24 cellular contexts compared by ENCODE assay signal in genomic region chr3:29514170-29514569, GRCh38.
DNase-seq lines count a peak whose midpoint lies in the region; ATAC-seq, FAIRE-seq and TF ChIP-seq lines count a peak whose summit lies in the region.
"Had no signal": no experiment of that assay in that cellular context is flagged by ENCODE, and none has a peak within 500 bp of the region (broad histone marks: within the 10 kb centered on the region; RNA-seq: fewer than 3 reads in every experiment).

No MANE protein-coding gene starts in this region.

- H3K36me3 Mint-ChIP-seq in activated CD4-positive, alpha-beta memory T cell treated with anti-CD3 and anti-CD28 coated beads, Interleukin-2, amount 10 ng/mL, durations not matched to agents 7 days and 5 days (ENCODE audit: low read depth): no peaks in the 10 kb centered on the region
- H3K36me3 Mint-ChIP-seq: stimulated activated memory B cell treated with anti-CD40 and anti-IgM and Interleukin-4, amounts not matched to agents 10 μg/mL and 1 μg/mL and 100 μg/mL, for 72 hours had no signal

- no peak overlapping the region for H3K27ac Mint-ChIP-seq in activated CD4-positive, alpha-beta memory T cell treated with anti-CD3 and anti-CD28 coated beads, Interleukin-2, amount 10 ng/mL, durations not matched to agents 7 days and 5 days
- H3K27ac Mint-ChIP-seq: dendritic cell treated with granulocyte-macrophage colony-stimulating factor and Interleukin-4, amounts not matched to agents 40 ng/mL and 50 ng/mL, for 4 days; stimulated activated memory B cell treated with anti-CD40 and anti-IgM and Interleukin-4, amounts not matched to agents 10 μg/mL and 1 μg/mL and 100 μg/mL, for 72 hours had no signal

- 12 to 27% methylated on average over 3 of the region's 3 CpGs for WGBS in tibial nerve, 2 donors
- 42 to 49% methylated on average over 3 of the region's 3 CpGs for WGBS in pancreas, 2 donors

- H3K9me3 Mint-ChIP-seq in activated CD4-positive, alpha-beta memory T cell treated with anti-CD3 and anti-CD28 coated beads, Interleukin-2, amount 10 ng/mL, durations not matched to agents 7 days and 5 days: no peaks in the 10 kb centered on the region
- H3K9me3 Mint-ChIP-seq: dendritic cell treated with granulocyte-macrophage colony-stimulating factor and Interleukin-4, amounts not matched to agents 40 ng/mL and 50 ng/mL, for 4 days had no signal

- H3K36me3 ChIP-seq in tibial nerve (no peaks in the 10 kb centered on the region), pancreas (no peaks in the 10 kb centered on the region)
- H3K36me3 ChIP-seq: left lung had no signal

- H3K4me1 ChIP-seq in tibial nerve (peaks cover 0 to 54% (median 30%) of the 10 kb centered on the region in 4 donors), pancreas (no peaks in the 10 kb centered on the region)

- intact Hi-C loops in left ventricle myocardium superior (cut with micrococcal nuclease): no loop called here
- intact Hi-C loops in pancreas (cut with DNase I): no loop called here

- H3K4me3 ChIP-seq in coronary artery: peak overlapping the region; percentile 54
- H3K4me3 ChIP-seq in tibial nerve: no peak overlapping the region
- no peak overlapping the region for H3K4me3 ChIP-seq in pancreas
- H3K4me3 ChIP-seq: left lung, PC-9 had no signal

- ATAC-seq in left ventricle myocardium superior (peak; percentile 81), pancreas (no peak), GM21576 (IDR thresholded peaks at IDR 0.05; ENCODE audit: unreplicated experiment) (no peak)
- ATAC-seq: stimulated activated memory B cell treated with anti-CD40 and anti-IgM and Interleukin-4, amounts not matched to agents 10 μg/mL and 1 μg/mL and 100 μg/mL, for 72 hours had no signal

- H3K4me1 Mint-ChIP-seq in activated CD4-positive, alpha-beta memory T cell treated with anti-CD3 and anti-CD28 coated beads, Interleukin-2, amount 10 ng/mL, durations not matched to agents 7 days and 5 days: no peaks in the 10 kb centered on the region
- H3K4me1 Mint-ChIP-seq: stimulated activated memory B cell treated with anti-CD40 and anti-IgM and Interleukin-4, amounts not matched to agents 10 μg/mL and 1 μg/mL and 100 μg/mL, for 72 hours had no signal

- peak in 1 of 2 donors; percentile 64 for TF ChIP-seq EP300 in tibial nerve (IDR thresholded peaks at IDR 0.05)

- no peak for TF ChIP-seq CTCF in coronary artery (IDR thresholded peaks at IDR 0.05)
- TF ChIP-seq CTCF in tibial nerve (IDR thresholded peaks at IDR 0.05): no peak
- no peak for TF ChIP-seq CTCF in pancreas (IDR thresholded peaks at IDR 0.05)

- DNase-seq in SKM-1 (lab: John Stamatoyannopoulos, UW; ENCODE audit: unreplicated experiment) (peak; percentile 21), SKM-1 treated with dmso at 0.1 percent for 144 hours (lab: John Stamatoyannopoulos, UW; ENCODE audit: unreplicated experiment) (no peak), coronary artery (ENCODE audit: low spot score) (no peak), left ventricle myocardium superior (no peak), tibial nerve (ENCODE audit: low spot score in 2 of 2) (no peak), pancreas (no peak)
- no peak for DNase-seq in activated CD4-positive, alpha-beta memory T cell treated with anti-CD3 and anti-CD28 coated beads, Interleukin-2, amount 10 ng/mL, durations not matched to agents 7 days and 5 days
- DNase-seq: 8988T; activated CD4-positive, alpha-beta T cell treated with anti-CD3 and anti-CD28 coated beads for 48 hours; activated CD8-positive, alpha-beta memory T cell treated with anti-CD3 and anti-CD28 coated beads, Interleukin-2, amount 50 U/mL, for 48 hours; DMS79; erythroblast; KG1; left lung; NCI-H1105; NCI-H2171; nucleus accumbens; PC-9; stimulated activated CD4-positive, alpha-beta T cell treated with anti-CD3 and anti-CD28 coated beads, Interleukin-12 subunit alpha, Interleukin-12 subunit beta, amount 100 ng/mL, for 4 hours had no signal

- POLR2A ChIA-PET in activated CD4-positive, alpha-beta memory T cell treated with anti-CD3 and anti-CD28 coated beads, Interleukin-2, amount 10 ng/mL, durations not matched to agents 7 days and 5 days (lab: Charles Lee): no interaction called here

- no peaks in the 10 kb centered on the region for H3K27me3 ChIP-seq in tibial nerve
- H3K27me3 ChIP-seq in pancreas: no peaks in the 10 kb centered on the region
- H3K27me3 ChIP-seq: left lung had no signal

- no peak for TF ChIP-seq POLR2A in tibial nerve (IDR thresholded peaks at IDR 0.05)

- no peak for FAIRE-seq in pancreas (lab: Jason Lieb, UNC)
- FAIRE-seq: TTC549 had no signal

- H3K27ac ChIP-seq in coronary artery: peak overlapping the region in 1 of 2 donors; percentile 48
- H3K27ac ChIP-seq in tibial nerve: peak overlapping the region in 3 of 4 donors; percentile 23 to 54 (median 30)
- no peak overlapping the region for H3K27ac ChIP-seq in pancreas
- H3K27ac ChIP-seq: C4-2B, PC-9 had no signal

- CTCF ChIA-PET in activated CD4-positive, alpha-beta memory T cell treated with anti-CD3 and anti-CD28 coated beads, Interleukin-2, amount 10 ng/mL, durations not matched to agents 7 days and 5 days (lab: Charles Lee): no interaction called here

- H3K27me3 Mint-ChIP-seq in activated CD4-positive, alpha-beta memory T cell treated with anti-CD3 and anti-CD28 coated beads, Interleukin-2, amount 10 ng/mL, durations not matched to agents 7 days and 5 days: no peaks in the 10 kb centered on the region
- H3K27me3 Mint-ChIP-seq: stimulated activated memory B cell treated with anti-CD40 and anti-IgM and Interleukin-4, amounts not matched to agents 10 μg/mL and 1 μg/mL and 100 μg/mL, for 72 hours had no signal

- H3K9me3 ChIP-seq in tibial nerve (no peaks in the 10 kb centered on the region), pancreas (no peaks in the 10 kb centered on the region)
- H3K9me3 ChIP-seq: left lung had no signal

- H3K4me3 Mint-ChIP-seq in activated CD4-positive, alpha-beta memory T cell treated with anti-CD3 and anti-CD28 coated beads, Interleukin-2, amount 10 ng/mL, durations not matched to agents 7 days and 5 days: no peak overlapping the region
- H3K4me3 Mint-ChIP-seq: dendritic cell treated with granulocyte-macrophage colony-stimulating factor and Interleukin-4, amounts not matched to agents 40 ng/mL and 50 ng/mL, for 4 days; stimulated activated memory B cell treated with anti-CD40 and anti-IgM and Interleukin-4, amounts not matched to agents 10 μg/mL and 1 μg/mL and 100 μg/mL, for 72 hours had no signal

Comparison
In these comparisons a context has a peak if more than half of its experiments do, and no peak if none do; other contexts are left out.
1. H3K27ac ChIP-seq: peak in tibial nerve (3 of 4); none in pancreas (0 of 4).